Comparison of ENCODE assay signal across 8 cellular contexts in genomic region chr6:37483917-37484785, GRCh38. TPM values are rescaled to one million over a fixed set of nuclear protein-coding genes. Genes with fewer than 3 reads are reported as not detected.
DNase-seq lines count a peak whose midpoint lies in the region; ATAC-seq and TF ChIP-seq lines count a peak whose summit lies in the region.

No MANE protein-coding gene starts in this region.

- H4K20me1 ChIP-seq in HCT116 (ENCODE audit: insufficient read depth) = no peaks in the 10 kb centered on the region

- H3K36me3 ChIP-seq in CD8-positive, alpha-beta memory T cell (ENCODE audit: insufficient read depth, low read length) = peaks cover 31% of the 10 kb centered on the region
- peaks cover 2 to 11% of the 10 kb centered on the region in 2 experiments; a peak in 2 of 4 replicates for H3K36me3 ChIP-seq in HCT116 (ENCODE audit: control insufficient read depth in 1 of 2, insufficient read depth in 2 of 2, low read length in 2 of 2)
- H3K36me3 ChIP-seq in upper lobe of right lung = peaks cover 38% of the 10 kb centered on the region

- no peak for TF ChIP-seq POLR2A in HCT116 (IDR thresholded peaks at IDR 0.05; ENCODE audit: borderline replicate concordance, extremely low read depth, insufficient read depth, insufficient read length)

- peak; percentile 69 to 90 (median 75); a peak in 5 of 6 replicates for TF ChIP-seq CTCF in HCT116 (IDR thresholded peaks at IDR 0.05 in 2 of 3, conservative IDR thresholded peaks at IDR 0.05 in 1 of 3; ENCODE audit: borderline replicate concordance in 1 of 3, insufficient read depth in 1 of 3, low read depth in 2 of 3, low read length in 2 of 3)
- TF ChIP-seq CTCF in fibroblast of pulmonary artery (IDR thresholded peaks at IDR 0.05; ENCODE audit: low read length, missing control alignments) = peak; percentile 71
- peak; percentile 74 for TF ChIP-seq CTCF in osteocyte (IDR thresholded peaks at IDR 0.05)
- TF ChIP-seq CTCF in upper lobe of right lung (IDR thresholded peaks at IDR 0.05) = peak; percentile 70

- POLR2A ChIA-PET in CD8-positive, alpha-beta memory T cell (lab: Charles Lee) = interaction anchor here (0.6 kb wide), 2 partner anchors 16 to 214 kb away, joined by 3 read pairs; partner anchors contain the start of genes CCDC167 and MDGA1
- POLR2A ChIA-PET in HCT116 (lab: Charles Lee) = no interaction called here

- RAD21 ChIA-PET in HCT116 (lab: Charles Lee; ENCODE audit: low non-redundant PET in 1 of 2, low total read pairs in 2 of 2, uncharacterized antibody in 2 of 2, unreplicated experiment in 2 of 2) = interaction anchor here in 1 of 2 experiments (1.3 kb wide), 1 partner anchor 208 kb away, joined by 3 read pairs; no protein-coding TSS in a partner anchor

- no peak overlapping the region for H3K4me3 Mint-ChIP-seq in CD8-positive, alpha-beta memory T cell
- H3K4me3 Mint-ChIP-seq in activated T-cell treated with anti-CD3 and anti-CD28 coated beads, Interleukin-2, amount 50 U/mL, for 72 hours = no peak overlapping the region
- H3K4me3 Mint-ChIP-seq in osteocyte (ENCODE audit: unreplicated experiment) = no peak overlapping the region

- CTCF ChIA-PET in CD8-positive, alpha-beta memory T cell (lab: Charles Lee) = interaction anchor here (0.8 to 2.2 kb wide), 12 partner anchors 17 to 93 kb away, joined by 3 to 30 read pairs (median 4); no protein-coding TSS in a partner anchor
- CTCF ChIA-PET in HCT116 (lab: Charles Lee) = interaction anchor here (0.8 to 1.3 kb wide), 3 partner anchors 16 to 208 kb away, joined by 3 to 9 read pairs (median 3); partner anchors contain the start of gene CCDC167

- TF ChIP-seq RAD21 in HCT116 (IDR thresholded peaks at IDR 0.05; ENCODE audit: low read depth) = peak; percentile 90

- peak overlapping the region; percentile 24 for H3K27ac ChIP-seq in CD8-positive, alpha-beta memory T cell (ENCODE audit: low read depth, low read length)
- no peak overlapping the region for H3K27ac ChIP-seq in HCT116 (ENCODE audit: low read depth, low read length)
- H3K27ac ChIP-seq in upper lobe of right lung = no peak overlapping the region

- no peak overlapping the region for H3K4me2 ChIP-seq in HCT116 (ENCODE audit: low read length)

- H3K4me1 Mint-ChIP-seq in CD8-positive, alpha-beta memory T cell = peaks cover 24 to 40% (median 24%) of the 10 kb centered on the region in 3 donors
- H3K4me1 Mint-ChIP-seq in activated T-cell treated with anti-CD3 and anti-CD28 coated beads, Interleukin-2, amount 50 U/mL, for 72 hours (ENCODE audit: low read depth) = peaks cover 18% of the 10 kb centered on the region
- H3K4me1 Mint-ChIP-seq in osteocyte (ENCODE audit: unreplicated experiment) = peaks cover 9% of the 10 kb centered on the region

- H3K79me2 ChIP-seq in HCT116 (ENCODE audit: insufficient read depth, low read length) = no peaks in the 10 kb centered on the region

- H3K9ac ChIP-seq in HCT116 (ENCODE audit: low read length) = no peak overlapping the region

- H3K27me3 ChIP-seq in CD8-positive, alpha-beta memory T cell (ENCODE audit: insufficient read depth, low read length, poor library complexity, severe bottlenecking) = no peaks in the 10 kb centered on the region
- no peaks in the 10 kb centered on the region for H3K27me3 ChIP-seq in HCT116 (ENCODE audit: insufficient read depth, low read length)
- H3K27me3 ChIP-seq in upper lobe of right lung = no peaks in the 10 kb centered on the region

- intact Hi-C loops in HCT116 (cut with micrococcal nuclease) = loop anchor here (1.0 to 2.0 kb wide), 4 partner anchors 82 to 528 kb away; no protein-coding TSS in a partner anchor
- intact Hi-C loops in upper lobe of right lung (cut with DNase I) = no loop called here

- no peaks in the 10 kb centered on the region for H3K27me3 Mint-ChIP-seq in CD8-positive, alpha-beta memory T cell
- no peaks in the 10 kb centered on the region for H3K27me3 Mint-ChIP-seq in activated T-cell treated with anti-CD3 and anti-CD28 coated beads, Interleukin-2, amount 50 U/mL, for 72 hours (ENCODE audit: low read depth)
- no peaks in the 10 kb centered on the region for H3K27me3 Mint-ChIP-seq in osteocyte (ENCODE audit: unreplicated experiment)

- H3K4me3 ChIP-seq in CD8-positive, alpha-beta memory T cell (ENCODE audit: low read length) = no peak overlapping the region
- H3K4me3 ChIP-seq in HCT116 (replicated peaks in 1 of 2; ENCODE audit: low read depth in 1 of 2, low read length in 2 of 2) (no peak overlapping the region), fibroblast of pulmonary artery (replicated peaks; ENCODE audit: low read depth, low read length) (no peak overlapping the region), upper lobe of right lung (no peak overlapping the region)

- no peaks in the 10 kb centered on the region for H3K9me3 ChIP-seq in CD8-positive, alpha-beta memory T cell (ENCODE audit: low read length)
- H3K9me3 ChIP-seq in HCT116 (ENCODE audit: control insufficient read depth in 1 of 2, insufficient read depth in 1 of 2, low read depth in 1 of 2, low read length in 2 of 2) (no peaks in the 10 kb centered on the region), upper lobe of right lung (no peaks in the 10 kb centered on the region)

- no peaks in the 10 kb centered on the region for H3K9me2 ChIP-seq in HCT116 (ENCODE audit: insufficient read depth)

- no TSS peak for BruUV-seq in HCT116 (replicated peaks; lab: Mats Ljungman, UMichigan)

- H3K36me3 Mint-ChIP-seq in CD8-positive, alpha-beta memory T cell = peaks cover 0 to 72% (median 10%) of the 10 kb centered on the region in 3 donors
- peaks cover 2 to 10% of the 10 kb centered on the region in 2 donors for H3K36me3 Mint-ChIP-seq in activated T-cell treated with anti-CD3 and anti-CD28 coated beads, Interleukin-2, amount 50 U/mL, for 72 hours (ENCODE audit: insufficient read depth in 2 of 2)
- peaks cover 14% of the 10 kb centered on the region for H3K36me3 Mint-ChIP-seq in osteocyte (ENCODE audit: unreplicated experiment)

- peak; percentile 71 to 85 (median 72) for DNase-seq in CD8-positive, alpha-beta memory T cell
- DNase-seq in HCT116 (ENCODE audit: low read depth, low spot score) (no peak), OCI-M1 (lab: John Stamatoyannopoulos, UW) (peak; percentile 59), fibroblast of pulmonary artery (ENCODE audit: low read depth) (peak; percentile 44), osteocyte (ENCODE audit: extremely low spot score, unreplicated experiment) (no peak), upper lobe of right lung (peak; percentile 78), OCI-M2 (lab: John Stamatoyannopoulos, UW; ENCODE audit: unreplicated experiment) (no peak)
- peak; percentile 73 to 77 for DNase-seq in activated T-cell treated with anti-CD3 and anti-CD28 coated beads, Interleukin-2, amount 50 U/mL, for 72 hours

- H3K27ac Mint-ChIP-seq in CD8-positive, alpha-beta memory T cell = peak overlapping the region in 7 of 8 donors; percentile 7 to 88 (median 47)
- H3K27ac Mint-ChIP-seq in activated T-cell treated with anti-CD3 and anti-CD28 coated beads, Interleukin-2, amount 50 U/mL, for 72 hours = no peak overlapping the region
- no peak overlapping the region for H3K27ac Mint-ChIP-seq in osteocyte (ENCODE audit: unreplicated experiment)

- no peaks in the 10 kb centered on the region for H3K9me3 Mint-ChIP-seq in CD8-positive, alpha-beta memory T cell
- H3K9me3 Mint-ChIP-seq in activated T-cell treated with anti-CD3 and anti-CD28 coated beads, Interleukin-2, amount 50 U/mL, for 72 hours = no peaks in the 10 kb centered on the region
- no peaks in the 10 kb centered on the region for H3K9me3 Mint-ChIP-seq in osteocyte (ENCODE audit: unreplicated experiment)

- ATAC-seq in HCT116 = peak; percentile 92
- ATAC-seq in activated T-cell treated with anti-CD3 and anti-CD28 coated beads, Interleukin-2, amount 50 U/mL, for 72 hours (replicated peaks in 1 of 2) = peak; percentile 64
- peak; percentile 82 for ATAC-seq in upper lobe of right lung

- peaks cover 14% of the 10 kb centered on the region for H3K4me1 ChIP-seq in CD8-positive, alpha-beta memory T cell (ENCODE audit: insufficient read depth, low read length)
- H3K4me1 ChIP-seq in HCT116 (ENCODE audit: control insufficient read depth in 1 of 2, insufficient read depth in 2 of 2, low read length in 2 of 2) (no peaks in the 10 kb centered on the region), upper lobe of right lung (no peaks in the 10 kb centered on the region)

- no peak overlapping the region for H2AFZ ChIP-seq in HCT116 (ENCODE audit: low read depth, low read length, poor library complexity, severe bottlenecking)

TF ChIP-seq in HCT116, 20 proteins besides CTCF, POLR2A, EP300 and RAD21 (continues in another document):
- TF ChIP-seq SRF (IDR thresholded peaks at IDR 0.05; ENCODE audit: low read depth) (no peak), SIN3A (IDR thresholded peaks at IDR 0.05; ENCODE audit: low read depth) (no peak), EGR1 (IDR thresholded peaks at IDR 0.05; ENCODE audit: low read depth) (no peak), ZBTB33 (IDR thresholded peaks at IDR 0.05; ENCODE audit: extremely low read depth, insufficient replicate concordance, low read length) (no peak), POLR2AphosphoS5 (IDR thresholded peaks at IDR 0.05; ENCODE audit: low read depth, low read length) (no peak)

RNA-seq across cellular contexts. Expression of gene CCDC167, which starts 15.5 kb away (rescaled TPM):
- 10 to 100 TPM; 79.5 to 86.3 TPM for total RNA-seq in CD8-positive, alpha-beta memory T cell
- polyA plus RNA-seq in CD8-positive, alpha-beta memory T cell = 181 TPM
- 27.8 TPM for total RNA-seq in HCT116 (2021; ENCODE audit: unreplicated experiment)
- polyA plus RNA-seq in HCT116 (2012) = 31.0 and 37.5 TPM in 2 replicates
- 10 to 100 TPM; 32.2 to 36.4 TPM for total RNA-seq in activated T-cell treated with anti-CD3 and anti-CD28 coated beads, Interleukin-2, amount 50 U/mL, for 72 hours
- 22.7 and 23.0 TPM in 2 replicates for total RNA-seq in osteocyte
- 12.9 TPM for total RNA-seq in upper lobe of right lung

RNA-seq across cellular contexts. Expression of gene CMTR1, which starts 51.1 kb away (rescaled TPM):
- total RNA-seq in CD8-positive, alpha-beta memory T cell = 10 to 100 TPM; 54.3 TPM
- polyA plus RNA-seq in CD8-positive, alpha-beta memory T cell = 25.8 TPM
- 28.7 TPM for total RNA-seq in HCT116 (2021; ENCODE audit: unreplicated experiment)
- polyA plus RNA-seq in HCT116 (2012) = 17.8 and 21.5 TPM in 2 replicates
- total RNA-seq in activated T-cell treated with anti-CD3 and anti-CD28 coated beads, Interleukin-2, amount 50 U/mL, for 72 hours = 10 to 100 TPM; 84.1 to 86.9 TPM
- total RNA-seq in osteocyte = 44.5 and 45.4 TPM in 2 replicates
- total RNA-seq in upper lobe of right lung = 42.2 TPM

Comparison
In these comparisons a context has a peak if more than half of its experiments do, and no peak if none do; other contexts are left out.
1. DNase-seq: peak in CD8-positive, alpha-beta memory T cell (5 of 5), OCI-M1 (single experiment), activated T-cell treated with anti-CD3 and anti-CD28 coated beads, Interleukin-2, amount 50 U/mL, for 72 hours (2 of 2), fibroblast of pulmonary artery (single experiment) and upper lobe of right lung (single experiment); none in HCT116 (single experiment), osteocyte (single experiment) and OCI-M2 (single experiment).
2. H3K27ac Mint-ChIP-seq: peak in CD8-positive, alpha-beta memory T cell (7 of 8); none in activated T-cell treated with anti-CD3 and anti-CD28 coated beads, Interleukin-2, amount 50 U/mL, for 72 hours (single experiment) and osteocyte (single experiment).
3. Peak in every context shown above with its lines, with median percentiles within 50 percentile points of each other: ATAC-seq and CTCF ChIP-seq.